Comparison of ENCODE assay signal across 1 cellular context in the genomic region with DNA sequence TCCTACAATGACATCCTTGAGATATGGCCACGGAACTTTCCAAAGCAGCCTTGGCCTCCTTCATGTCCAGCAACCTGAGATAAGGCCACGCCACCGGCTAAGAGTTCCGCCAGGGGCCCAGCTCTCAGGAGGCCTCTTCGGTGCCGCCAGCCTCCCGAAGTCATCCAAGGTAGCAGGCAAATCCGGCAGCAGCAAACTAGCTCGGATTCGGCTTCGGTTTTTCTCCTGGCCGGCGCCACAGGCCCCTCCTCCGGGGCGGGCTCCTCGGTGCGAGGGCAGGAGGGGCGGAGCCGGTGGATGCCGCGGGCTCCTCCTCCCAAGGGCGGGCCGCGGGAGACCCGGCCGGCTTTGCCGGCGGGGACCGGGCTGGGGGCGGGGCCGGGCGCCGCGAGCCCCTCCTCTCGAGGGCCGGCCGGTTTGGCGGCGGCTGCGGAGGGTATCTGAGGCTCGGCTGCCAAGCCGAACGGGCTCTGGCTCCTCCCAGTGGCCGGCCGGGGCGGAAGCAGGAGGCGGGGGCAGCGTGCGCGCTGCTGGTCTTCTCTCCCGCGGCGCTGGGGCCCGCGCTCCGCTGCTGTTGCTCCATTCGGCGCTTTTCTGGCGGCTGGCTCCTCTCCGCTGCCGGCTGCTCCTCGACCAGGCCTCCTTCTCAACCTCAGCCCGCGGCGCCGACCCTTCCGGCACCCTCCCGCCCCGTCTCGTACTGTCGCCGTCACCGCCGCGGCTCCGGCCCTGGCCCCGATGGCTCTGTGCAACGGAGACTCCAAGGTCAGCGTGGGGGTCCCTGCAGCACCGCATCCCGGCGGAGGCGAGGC.
TF ChIP-seq lines count a peak whose summit lies in the region.

GMPS (plus strand) TSS at position 518 of the 812 bp plus-strand sequence; CDS start at position 739, 221 bp downstream.

TF ChIP-seq in HepG2, 621 proteins besides CTCF, POLR2A, EP300 and RAD21 (continued from another document and continues in another):
- TF ChIP-seq, protein P1, sequence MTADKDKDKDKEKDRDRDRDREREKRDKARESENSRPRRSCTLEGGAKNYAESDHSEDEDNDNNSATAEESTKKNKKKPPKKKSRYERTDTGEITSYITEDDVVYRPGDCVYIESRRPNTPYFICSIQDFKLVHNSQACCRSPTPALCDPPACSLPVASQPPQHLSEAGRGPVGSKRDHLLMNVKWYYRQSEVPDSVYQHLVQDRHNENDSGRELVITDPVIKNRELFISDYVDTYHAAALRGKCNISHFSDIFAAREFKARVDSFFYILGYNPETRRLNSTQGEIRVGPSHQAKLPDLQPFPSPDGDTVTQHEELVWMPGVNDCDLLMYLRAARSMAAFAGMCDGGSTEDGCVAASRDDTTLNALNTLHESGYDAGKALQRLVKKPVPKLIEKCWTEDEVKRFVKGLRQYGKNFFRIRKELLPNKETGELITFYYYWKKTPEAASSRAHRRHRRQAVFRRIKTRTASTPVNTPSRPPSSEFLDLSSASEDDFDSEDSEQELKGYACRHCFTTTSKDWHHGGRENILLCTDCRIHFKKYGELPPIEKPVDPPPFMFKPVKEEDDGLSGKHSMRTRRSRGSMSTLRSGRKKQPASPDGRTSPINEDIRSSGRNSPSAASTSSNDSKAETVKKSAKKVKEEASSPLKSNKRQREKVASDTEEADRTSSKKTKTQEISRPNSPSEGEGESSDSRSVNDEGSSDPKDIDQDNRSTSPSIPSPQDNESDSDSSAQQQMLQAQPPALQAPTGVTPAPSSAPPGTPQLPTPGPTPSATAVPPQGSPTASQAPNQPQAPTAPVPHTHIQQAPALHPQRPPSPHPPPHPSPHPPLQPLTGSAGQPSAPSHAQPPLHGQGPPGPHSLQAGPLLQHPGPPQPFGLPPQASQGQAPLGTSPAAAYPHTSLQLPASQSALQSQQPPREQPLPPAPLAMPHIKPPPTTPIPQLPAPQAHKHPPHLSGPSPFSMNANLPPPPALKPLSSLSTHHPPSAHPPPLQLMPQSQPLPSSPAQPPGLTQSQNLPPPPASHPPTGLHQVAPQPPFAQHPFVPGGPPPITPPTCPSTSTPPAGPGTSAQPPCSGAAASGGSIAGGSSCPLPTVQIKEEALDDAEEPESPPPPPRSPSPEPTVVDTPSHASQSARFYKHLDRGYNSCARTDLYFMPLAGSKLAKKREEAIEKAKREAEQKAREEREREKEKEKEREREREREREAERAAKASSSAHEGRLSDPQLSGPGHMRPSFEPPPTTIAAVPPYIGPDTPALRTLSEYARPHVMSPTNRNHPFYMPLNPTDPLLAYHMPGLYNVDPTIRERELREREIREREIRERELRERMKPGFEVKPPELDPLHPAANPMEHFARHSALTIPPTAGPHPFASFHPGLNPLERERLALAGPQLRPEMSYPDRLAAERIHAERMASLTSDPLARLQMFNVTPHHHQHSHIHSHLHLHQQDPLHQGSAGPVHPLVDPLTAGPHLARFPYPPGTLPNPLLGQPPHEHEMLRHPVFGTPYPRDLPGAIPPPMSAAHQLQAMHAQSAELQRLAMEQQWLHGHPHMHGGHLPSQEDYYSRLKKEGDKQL (CRISPR knock-in tag; IDR thresholded peaks at IDR 0.05; ENCODE audit: low read depth), result no peak
- TF ChIP-seq THAP9 (CRISPR knock-in tag; IDR thresholded peaks at IDR 0.05; ENCODE audit: borderline replicate concordance) (no peak), TCF12 (IDR thresholded peaks at IDR 0.05) (no peak), TCF12 (CRISPR knock-in tag; IDR thresholded peaks at IDR 0.05) (no peak), YEATS4 (CRISPR knock-in tag; IDR thresholded peaks at IDR 0.05; ENCODE audit: borderline replicate concordance) (no peak), PAF1 (CRISPR knock-in tag; IDR thresholded peaks at IDR 0.05) (no peak), CBX2 (IDR thresholded peaks at IDR 0.05; ENCODE audit: low read depth, low read length) (no peak), CBX2 (CRISPR knock-in tag; IDR thresholded peaks at IDR 0.05; ENCODE audit: low read depth) (no peak), POLR2AphosphoS5 (IDR thresholded peaks at IDR 0.05; ENCODE audit: low read depth, low read length) (peak; percentile 65), NR2F1 (CRISPR knock-in tag; IDR thresholded peaks at IDR 0.05) (no peak), MAZ (IDR thresholded peaks at IDR 0.05; ENCODE audit: borderline replicate concordance, low read depth, low read length) (peak; percentile 74), MAZ (CRISPR knock-in tag; IDR thresholded peaks at IDR 0.05; ENCODE audit: low read depth) (peak; percentile 82), ZNF296 (CRISPR knock-in tag; conservative IDR thresholded peaks at IDR 0.05) (no peak), SP2 (CRISPR knock-in tag; IDR thresholded peaks at IDR 0.05) (no peak; the same call in 1 of the 2 replicates), ZFP90 (CRISPR knock-in tag; IDR thresholded peaks at IDR 0.05; ENCODE audit: borderline replicate concordance) (no peak), FOSL1 (CRISPR knock-in tag; IDR thresholded peaks at IDR 0.05; ENCODE audit: borderline replicate concordance) (no peak), POLR2G (IDR thresholded peaks at IDR 0.05; ENCODE audit: low read depth, low read length) (peak; percentile 79), MTF1 (CRISPR knock-in tag; IDR thresholded peaks at IDR 0.05) (no peak), ZNF230 (CRISPR knock-in tag; IDR thresholded peaks at IDR 0.05) (0 out of 2 replicates have a peak, but pooled peaks have one; percentile 33), HCFC1 (IDR thresholded peaks at IDR 0.05; ENCODE audit: low read depth, low read length) (no peak), ZNF430 (CRISPR knock-in tag; IDR thresholded peaks at IDR 0.05) (peak; percentile 100), ZNF513 (CRISPR knock-in tag; conservative IDR thresholded peaks at IDR 0.05) (no peak), YEATS2 (CRISPR knock-in tag; IDR thresholded peaks at IDR 0.05; ENCODE audit: borderline replicate concordance) (peak; percentile 30; the same call in 1 of the 2 replicates), AKAP8 (CRISPR knock-in tag; IDR thresholded peaks at IDR 0.05) (no peak), MEIS1 (CRISPR knock-in tag; IDR thresholded peaks at IDR 0.05; ENCODE audit: borderline replicate concordance) (no peak), TP53 (CRISPR knock-in tag; conservative IDR thresholded peaks at IDR 0.05) (0 out of 2 replicates have a peak, but pooled peaks have one; percentile 15), SRY (CRISPR knock-in tag; IDR thresholded peaks at IDR 0.05) (peak; percentile 34; the same call in 1 of the 2 replicates), HDAC1 (CRISPR knock-in tag; IDR thresholded peaks at IDR 0.05) (peak; percentile 86), ISX (CRISPR knock-in tag; conservative IDR thresholded peaks at IDR 0.05) (no peak), ZNF251 (CRISPR knock-in tag; IDR thresholded peaks at IDR 0.05) (0 out of 2 replicates have a peak, but pooled peaks have one; percentile 25), MLX (CRISPR knock-in tag; IDR thresholded peaks at IDR 0.05) (no peak), ZNF124 (CRISPR knock-in tag; IDR thresholded peaks at IDR 0.05) (0 out of 2 replicates have a peak, but pooled peaks have one; percentile 56), ZNF530 (CRISPR knock-in tag; IDR thresholded peaks at IDR 0.05; ENCODE audit: low read depth) (no peak), ZNF543 (CRISPR knock-in tag; IDR thresholded peaks at IDR 0.05) (0 out of 2 replicates have a peak, but pooled peaks have one; percentile 35), ZC3H13 (CRISPR knock-in tag; IDR thresholded peaks at IDR 0.05) (0 out of 2 replicates have a peak, but pooled peaks have one; percentile 42)
- TF ChIP-seq, protein P2, sequence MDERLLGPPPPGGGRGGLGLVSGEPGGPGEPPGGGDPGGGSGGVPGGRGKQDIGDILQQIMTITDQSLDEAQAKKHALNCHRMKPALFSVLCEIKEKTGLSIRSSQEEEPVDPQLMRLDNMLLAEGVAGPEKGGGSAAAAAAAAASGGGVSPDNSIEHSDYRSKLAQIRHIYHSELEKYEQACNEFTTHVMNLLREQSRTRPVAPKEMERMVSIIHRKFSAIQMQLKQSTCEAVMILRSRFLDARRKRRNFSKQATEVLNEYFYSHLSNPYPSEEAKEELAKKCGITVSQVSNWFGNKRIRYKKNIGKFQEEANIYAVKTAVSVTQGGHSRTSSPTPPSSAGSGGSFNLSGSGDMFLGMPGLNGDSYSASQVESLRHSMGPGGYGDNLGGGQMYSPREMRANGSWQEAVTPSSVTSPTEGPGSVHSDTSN (CRISPR knock-in tag; IDR thresholded peaks at IDR 0.05), result no peak
- TF ChIP-seq, protein P3, sequence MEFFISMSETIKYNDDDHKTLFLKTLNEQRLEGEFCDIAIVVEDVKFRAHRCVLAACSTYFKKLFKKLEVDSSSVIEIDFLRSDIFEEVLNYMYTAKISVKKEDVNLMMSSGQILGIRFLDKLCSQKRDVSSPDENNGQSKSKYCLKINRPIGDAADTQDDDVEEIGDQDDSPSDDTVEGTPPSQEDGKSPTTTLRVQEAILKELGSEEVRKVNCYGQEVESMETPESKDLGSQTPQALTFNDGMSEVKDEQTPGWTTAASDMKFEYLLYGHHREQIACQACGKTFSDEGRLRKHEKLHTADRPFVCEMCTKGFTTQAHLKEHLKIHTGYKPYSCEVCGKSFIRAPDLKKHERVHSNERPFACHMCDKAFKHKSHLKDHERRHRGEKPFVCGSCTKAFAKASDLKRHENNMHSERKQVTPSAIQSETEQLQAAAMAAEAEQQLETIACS (CRISPR knock-in tag; IDR thresholded peaks at IDR 0.05), result peak; percentile 55
- TF ChIP-seq, protein P4, sequence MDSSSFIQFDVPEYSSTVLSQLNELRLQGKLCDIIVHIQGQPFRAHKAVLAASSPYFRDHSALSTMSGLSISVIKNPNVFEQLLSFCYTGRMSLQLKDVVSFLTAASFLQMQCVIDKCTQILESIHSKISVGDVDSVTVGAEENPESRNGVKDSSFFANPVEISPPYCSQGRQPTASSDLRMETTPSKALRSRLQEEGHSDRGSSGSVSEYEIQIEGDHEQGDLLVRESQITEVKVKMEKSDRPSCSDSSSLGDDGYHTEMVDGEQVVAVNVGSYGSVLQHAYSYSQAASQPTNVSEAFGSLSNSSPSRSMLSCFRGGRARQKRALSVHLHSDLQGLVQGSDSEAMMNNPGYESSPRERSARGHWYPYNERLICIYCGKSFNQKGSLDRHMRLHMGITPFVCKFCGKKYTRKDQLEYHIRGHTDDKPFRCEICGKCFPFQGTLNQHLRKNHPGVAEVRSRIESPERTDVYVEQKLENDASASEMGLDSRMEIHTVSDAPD (CRISPR knock-in tag; IDR thresholded peaks at IDR 0.05), result 0 out of 2 replicates have a peak, but pooled peaks have one; percentile 3
- TF ChIP-seq, protein P5, sequence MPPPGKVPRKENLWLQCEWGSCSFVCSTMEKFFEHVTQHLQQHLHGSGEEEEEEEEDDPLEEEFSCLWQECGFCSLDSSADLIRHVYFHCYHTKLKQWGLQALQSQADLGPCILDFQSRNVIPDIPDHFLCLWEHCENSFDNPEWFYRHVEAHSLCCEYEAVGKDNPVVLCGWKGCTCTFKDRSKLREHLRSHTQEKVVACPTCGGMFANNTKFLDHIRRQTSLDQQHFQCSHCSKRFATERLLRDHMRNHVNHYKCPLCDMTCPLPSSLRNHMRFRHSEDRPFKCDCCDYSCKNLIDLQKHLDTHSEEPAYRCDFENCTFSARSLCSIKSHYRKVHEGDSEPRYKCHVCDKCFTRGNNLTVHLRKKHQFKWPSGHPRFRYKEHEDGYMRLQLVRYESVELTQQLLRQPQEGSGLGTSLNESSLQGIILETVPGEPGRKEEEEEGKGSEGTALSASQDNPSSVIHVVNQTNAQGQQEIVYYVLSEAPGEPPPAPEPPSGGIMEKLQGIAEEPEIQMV (CRISPR knock-in tag; IDR thresholded peaks at IDR 0.05; ENCODE audit: low read depth), result peak; percentile 65; the same call in 1 of the 2 replicates
